In the genomic region with DNA sequence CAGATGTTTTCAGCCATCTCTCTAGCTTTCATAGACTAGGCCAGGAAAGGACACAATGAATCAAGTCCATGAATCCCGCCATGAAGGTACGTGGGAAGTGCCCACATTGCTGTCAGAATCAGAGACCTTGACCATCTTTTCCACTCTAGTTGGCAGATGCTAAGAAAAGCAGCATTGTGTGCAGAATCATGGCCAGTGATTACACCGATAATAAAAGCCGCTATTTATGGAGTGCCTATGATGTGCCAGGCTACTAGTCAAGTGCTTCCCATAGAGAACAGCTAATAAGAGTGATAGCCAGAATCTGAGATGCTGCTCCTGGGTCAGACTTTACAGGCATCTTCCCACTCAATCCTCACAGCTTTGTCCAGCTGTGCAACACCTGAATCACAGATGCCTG, we compare ENCODE assay signal across 26 cellular contexts.
"Had no signal": no experiment of that assay in that cellular context is flagged by ENCODE, and none has a peak within 500 bp of the region (broad histone marks: within the 10 kb centered on the region; RNA-seq: fewer than 3 reads in every experiment).

No MANE protein-coding gene starts in this region.

- DNase-seq: activated CD4-positive, alpha-beta memory T cell treated with anti-CD3 and anti-CD28 coated beads, Interleukin-2, amount 10 ng/mL, durations not matched to agents 7 days and 5 days; activated CD4-positive, alpha-beta T cell treated with anti-CD3 and anti-CD28 coated beads for 1 hour; activated CD4-positive, alpha-beta T cell treated with anti-CD3 and anti-CD28 coated beads for 48 hours; activated CD4-positive, CD25-positive, alpha-beta regulatory T cell; activated CD8-positive, alpha-beta memory T cell treated with anti-CD3 and anti-CD28 coated beads for 24 hours; activated CD8-positive, alpha-beta memory T cell treated with anti-CD3 and anti-CD28 coated beads, Interleukin-2, amount 10 ng/mL, durations not matched to agents 7 days and 5 days; activated CD8-positive, alpha-beta memory T cell treated with anti-CD3 and anti-CD28 coated beads, Interleukin-2, amount 50 U/mL, for 48 hours; activated effector memory CD4-positive, alpha-beta T cell treated with Interleukin-2 at 50 U/mL for 16 hours; activated naive CD4-positive, alpha-beta T cell treated with anti-CD3 and anti-CD28 coated beads, Interleukin-2, amount 10 ng/mL, durations not matched to agents 7 days and 5 days; activated naive CD8-positive, alpha-beta T cell treated with anti-CD3 and anti-CD28 coated beads, Interleukin-2, amount 50 U/mL, for 24 hours; activated T-cell treated with anti-CD3 and anti-CD28 coated beads, Interleukin-2, amount 50 U/mL, for 48 hours; aorta; brain microvascular endothelial cell; central memory CD4-positive, alpha-beta T cell; NCI-H1105; NCI-H1436; NCI-H1694; NCI-H2029; NCI-H345; NCI-H524 treated with DMSO at 0.1 percent for 48 hours; Right ventricle myocardium superior; SW 1271; T-helper 1 cell; T-helper 2 cell; T-helper 9 cell; WERI-Rb-1 had no signal

- ATAC-seq: activated CD8-positive, alpha-beta memory T cell treated with anti-CD3 and anti-CD28 coated beads, Interleukin-2, amount 10 ng/mL, durations not matched to agents 7 days and 5 days; activated naive CD8-positive, alpha-beta T cell treated with anti-CD3 and anti-CD28 coated beads, Interleukin-2, amount 50 U/mL, for 24 hours had no signal

- H3K27ac ChIP-seq: brain microvascular endothelial cell, WERI-Rb-1 had no signal

- H3K36me3 ChIP-seq: brain microvascular endothelial cell, WERI-Rb-1 had no signal
